1 cellular context compared by ENCODE assay signal in the genomic region with DNA sequence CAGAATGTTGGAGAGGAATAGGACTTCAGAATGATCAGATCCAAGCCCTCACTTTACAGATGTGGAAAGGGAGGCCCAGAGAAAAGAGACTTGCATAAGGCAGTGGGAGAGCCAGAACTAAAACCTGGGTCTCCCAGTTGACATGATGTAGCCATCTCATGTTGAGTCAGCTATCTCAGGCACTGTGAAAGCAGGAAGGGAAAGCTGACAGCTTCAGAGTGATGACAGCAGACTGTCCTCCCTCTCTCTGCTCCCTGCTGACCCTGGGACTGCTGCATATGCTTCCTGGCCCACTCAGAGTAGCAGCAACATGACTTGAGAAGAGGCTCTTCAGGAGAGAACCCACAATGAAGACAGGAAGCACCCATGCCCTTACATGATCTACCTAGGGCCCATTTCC.
TF ChIP-seq lines count a peak whose summit lies in the region.

No MANE protein-coding gene starts in this region.

TF ChIP-seq in GM23338, 12 proteins besides CTCF, POLR2A, EP300 and RAD21 (continued from another document):
- TF ChIP-seq, protein P1, sequence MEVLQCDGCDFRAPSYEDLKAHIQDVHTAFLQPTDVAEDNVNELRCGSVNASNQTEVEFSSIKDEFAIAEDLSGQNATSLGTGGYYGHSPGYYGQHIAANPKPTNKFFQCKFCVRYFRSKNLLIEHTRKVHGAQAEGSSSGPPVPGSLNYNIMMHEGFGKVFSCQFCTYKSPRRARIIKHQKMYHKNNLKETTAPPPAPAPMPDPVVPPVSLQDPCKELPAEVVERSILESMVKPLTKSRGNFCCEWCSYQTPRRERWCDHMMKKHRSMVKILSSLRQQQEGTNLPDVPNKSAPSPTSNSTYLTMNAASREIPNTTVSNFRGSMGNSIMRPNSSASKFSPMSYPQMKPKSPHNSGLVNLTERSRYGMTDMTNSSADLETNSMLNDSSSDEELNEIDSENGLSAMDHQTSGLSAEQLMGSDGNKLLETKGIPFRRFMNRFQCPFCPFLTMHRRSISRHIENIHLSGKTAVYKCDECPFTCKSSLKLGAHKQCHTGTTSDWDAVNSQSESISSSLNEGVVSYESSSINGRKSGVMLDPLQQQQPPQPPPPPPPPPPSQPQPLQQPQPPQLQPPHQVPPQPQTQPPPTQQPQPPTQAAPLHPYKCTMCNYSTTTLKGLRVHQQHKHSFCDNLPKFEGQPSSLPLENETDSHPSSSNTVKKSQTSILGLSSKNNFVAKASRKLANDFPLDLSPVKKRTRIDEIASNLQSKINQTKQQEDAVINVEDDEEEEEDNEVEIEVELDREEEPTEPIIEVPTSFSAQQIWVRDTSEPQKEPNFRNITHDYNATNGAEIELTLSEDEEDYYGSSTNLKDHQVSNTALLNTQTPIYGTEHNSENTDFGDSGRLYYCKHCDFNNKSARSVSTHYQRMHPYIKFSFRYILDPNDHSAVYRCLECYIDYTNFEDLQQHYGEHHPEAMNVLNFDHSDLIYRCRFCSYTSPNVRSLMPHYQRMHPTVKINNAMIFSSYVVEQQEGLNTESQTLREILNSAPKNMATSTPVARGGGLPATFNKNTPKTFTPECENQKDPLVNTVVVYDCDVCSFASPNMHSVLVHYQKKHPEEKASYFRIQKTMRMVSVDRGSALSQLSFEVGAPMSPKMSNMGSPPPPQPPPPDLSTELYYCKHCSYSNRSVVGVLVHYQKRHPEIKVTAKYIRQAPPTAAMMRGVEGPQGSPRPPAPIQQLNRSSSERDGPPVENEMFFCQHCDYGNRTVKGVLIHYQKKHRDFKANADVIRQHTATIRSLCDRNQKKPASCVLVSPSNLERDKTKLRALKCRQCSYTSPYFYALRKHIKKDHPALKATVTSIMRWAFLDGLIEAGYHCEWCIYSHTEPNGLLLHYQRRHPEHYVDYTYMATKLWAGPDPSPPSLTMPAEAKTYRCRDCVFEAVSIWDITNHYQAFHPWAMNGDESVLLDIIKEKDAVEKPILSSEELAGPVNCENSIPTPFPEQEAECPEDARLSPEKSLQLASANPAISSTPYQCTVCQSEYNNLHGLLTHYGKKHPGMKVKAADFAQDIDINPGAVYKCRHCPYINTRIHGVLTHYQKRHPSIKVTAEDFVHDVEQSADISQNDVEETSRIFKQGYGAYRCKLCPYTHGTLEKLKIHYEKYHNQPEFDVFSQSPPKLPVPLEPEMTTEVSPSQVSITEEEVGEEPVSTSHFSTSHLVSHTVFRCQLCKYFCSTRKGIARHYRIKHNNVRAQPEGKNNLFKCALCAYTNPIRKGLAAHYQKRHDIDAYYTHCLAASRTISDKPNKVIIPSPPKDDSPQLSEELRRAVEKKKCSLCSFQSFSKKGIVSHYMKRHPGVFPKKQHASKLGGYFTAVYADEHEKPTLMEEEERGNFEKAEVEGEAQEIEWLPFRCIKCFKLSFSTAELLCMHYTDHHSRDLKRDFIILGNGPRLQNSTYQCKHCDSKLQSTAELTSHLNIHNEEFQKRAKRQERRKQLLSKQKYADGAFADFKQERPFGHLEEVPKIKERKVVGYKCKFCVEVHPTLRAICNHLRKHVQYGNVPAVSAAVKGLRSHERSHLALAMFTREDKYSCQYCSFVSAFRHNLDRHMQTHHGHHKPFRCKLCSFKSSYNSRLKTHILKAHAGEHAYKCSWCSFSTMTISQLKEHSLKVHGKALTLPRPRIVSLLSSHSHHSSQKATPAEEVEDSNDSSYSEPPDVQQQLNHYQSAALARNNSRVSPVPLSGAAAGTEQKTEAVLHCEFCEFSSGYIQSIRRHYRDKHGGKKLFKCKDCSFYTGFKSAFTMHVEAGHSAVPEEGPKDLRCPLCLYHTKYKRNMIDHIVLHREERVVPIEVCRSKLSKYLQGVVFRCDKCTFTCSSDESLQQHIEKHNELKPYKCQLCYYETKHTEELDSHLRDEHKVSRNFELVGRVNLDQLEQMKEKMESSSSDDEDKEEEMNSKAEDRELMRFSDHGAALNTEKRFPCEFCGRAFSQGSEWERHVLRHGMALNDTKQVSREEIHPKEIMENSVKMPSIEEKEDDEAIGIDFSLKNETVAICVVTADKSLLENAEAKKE (CRISPR knock-in tag; IDR thresholded peaks at IDR 0.05): no peak
- TF ChIP-seq STAT1 (IDR thresholded peaks at IDR 0.05; ENCODE audit: unreplicated experiment) (no peak), EZH2phosphoT487 (IDR thresholded peaks at IDR 0.05; ENCODE audit: unreplicated experiment) (no peak)
